ENCODE assay signal across 1 cellular context in genomic region chr1:195218428-195219212, GRCh38.
TF ChIP-seq lines count a peak whose summit lies in the region.

No MANE protein-coding gene starts in this region.

TF ChIP-seq in H1, 55 proteins besides CTCF, POLR2A, EP300 and RAD21:
- no peak for TF ChIP-seq SIN3A (conservative IDR thresholded peaks at IDR 0.05 in 1 of 2, IDR thresholded peaks at IDR 0.05 in 1 of 2; ENCODE audit: low read depth in 1 of 2, low read length in 2 of 2)
- TF ChIP-seq RXRA (IDR thresholded peaks at IDR 0.05; ENCODE audit: insufficient read depth, low read depth, low read length), result no peak
- TF ChIP-seq RBBP5 (IDR thresholded peaks at IDR 0.05; ENCODE audit: borderline replicate concordance, low read depth, low read length), result no peak
- TF ChIP-seq POU5F1 (IDR thresholded peaks at IDR 0.05; ENCODE audit: low read depth, low read length), result no peak
- no peak for TF ChIP-seq CHD7 (IDR thresholded peaks at IDR 0.05; ENCODE audit: insufficient replicate concordance, low read length)
- no peak for TF ChIP-seq EZH2 (IDR thresholded peaks at IDR 0.05; ENCODE audit: low read depth, low read length, severe bottlenecking)
- no peak for TF ChIP-seq ZNF274 (IDR thresholded peaks at IDR 0.05; ENCODE audit: borderline replicate concordance, extremely low read depth, low read length)
- TF ChIP-seq ASH2L (IDR thresholded peaks at IDR 0.05; ENCODE audit: low read length), result no peak
- TF ChIP-seq KDM5A (IDR thresholded peaks at IDR 0.05; ENCODE audit: low read length), result no peak
- TF ChIP-seq NRF1 (IDR thresholded peaks at IDR 0.05; ENCODE audit: low read depth, low read length), result no peak
- no peak for TF ChIP-seq YY1 (IDR thresholded peaks at IDR 0.05; ENCODE audit: low read depth, low read length)
- TF ChIP-seq SP2 (IDR thresholded peaks at IDR 0.05; ENCODE audit: low read length), result no peak
- no peak for TF ChIP-seq ATF3 (IDR thresholded peaks at IDR 0.05; ENCODE audit: insufficient read depth, low read depth, low read length)
- TF ChIP-seq KDM1A (IDR thresholded peaks at IDR 0.05; ENCODE audit: borderline replicate concordance, low read length), result no peak
- TF ChIP-seq SP1 (IDR thresholded peaks at IDR 0.05; ENCODE audit: low read depth, low read length), result no peak
- no peak for TF ChIP-seq RFX5 (IDR thresholded peaks at IDR 0.05; ENCODE audit: borderline replicate concordance, low read depth, low read length)
- TF ChIP-seq SIRT6 (IDR thresholded peaks at IDR 0.05; ENCODE audit: low read length), result no peak
- TF ChIP-seq CBX5 (IDR thresholded peaks at IDR 0.05; ENCODE audit: low read depth, low read length), result no peak
